Comparison of ENCODE assay signal across 26 cellular contexts in genomic region chr1:17621691-17622090, GRCh38.
"Had no signal": no experiment of that assay in that cellular context is flagged by ENCODE, and none has a peak within 500 bp of the region (broad histone marks: within the 10 kb centered on the region; RNA-seq: fewer than 3 reads in every experiment).

No MANE protein-coding gene starts in this region.

- H3K4me3 Mint-ChIP-seq: activated B cell treated with CpG ODN at 0.5 μM for 24 hours; activated CD4-positive, alpha-beta memory T cell treated with anti-CD3 and anti-CD28 coated beads for 36 hours; activated CD4-positive, alpha-beta T cell treated with anti-CD3 and anti-CD28 coated beads, Interleukin-2, amount 10 ng/mL, durations not matched to agents 7 days and 5 days; activated naive CD4-positive, alpha-beta T cell treated with anti-CD3 and anti-CD28 coated beads for 36 hours; activated naive CD8-positive, alpha-beta T cell; activated T-helper 17 cell treated with anti-CD3 and anti-CD28 coated beads, Interleukin-2, amount 50 U/mL, for 72 hours; T-cell had no signal

- H3K9me3 Mint-ChIP-seq: activated B cell treated with CpG ODN at 0.5 μM for 24 hours; activated CD4-positive, alpha-beta memory T cell treated with anti-CD3 and anti-CD28 coated beads for 36 hours; activated CD4-positive, alpha-beta T cell treated with anti-CD3 and anti-CD28 coated beads, Interleukin-2, amount 10 ng/mL, durations not matched to agents 7 days and 5 days; activated naive CD4-positive, alpha-beta T cell treated with anti-CD3 and anti-CD28 coated beads for 36 hours; activated T-helper 17 cell treated with anti-CD3 and anti-CD28 coated beads, Interleukin-2, amount 50 U/mL, for 72 hours; T-cell had no signal

- H3K4me1 Mint-ChIP-seq: activated B cell treated with CpG ODN at 0.5 μM for 24 hours; activated CD4-positive, alpha-beta T cell treated with anti-CD3 and anti-CD28 coated beads, Interleukin-2, amount 10 ng/mL, durations not matched to agents 7 days and 5 days; activated T-helper 17 cell treated with anti-CD3 and anti-CD28 coated beads, Interleukin-2, amount 50 U/mL, for 72 hours; T-cell had no signal

- H3K27ac ChIP-seq: SK-N-MC had no signal

- H3K36me3 Mint-ChIP-seq: activated CD4-positive, alpha-beta memory T cell treated with anti-CD3 and anti-CD28 coated beads for 36 hours; activated naive CD8-positive, alpha-beta T cell; T-cell had no signal

- DNase-seq: activated B cell treated with CpG ODN at 0.5 μM for 24 hours; activated CD4-positive, alpha-beta memory T cell treated with anti-CD3 and anti-CD28 coated beads for 36 hours; activated CD4-positive, alpha-beta T cell treated with anti-CD3 and anti-CD28 coated beads for 1 hour; activated CD4-positive, alpha-beta T cell treated with anti-CD3 and anti-CD28 coated beads, Interleukin-2, amount 10 ng/mL, durations not matched to agents 7 days and 5 days; activated CD8-positive, alpha-beta memory T cell treated with anti-CD3 and anti-CD28 coated beads for 24 hours; activated gamma-delta T cell; activated naive CD4-positive, alpha-beta T cell treated with anti-CD3 and anti-CD28 coated beads for 36 hours; activated T-cell treated with anti-CD3 and anti-CD28 coated beads, Interleukin-2, amount 50 U/mL, for 48 hours; amygdala; MM.1S; NCI-H1105; NCI-H146; NCI-H2029; NCI-H2107; NCI-H2171 treated with DMSO at 0.1 percent for 48 hours; NCI-H226; NCI-H526; NCI-H774; OCI-M1; RPMI8226; T-cell; T-helper 2 cell; T1000 had no signal

- H3K4me3 ChIP-seq: SK-N-MC had no signal

- H3K27me3 Mint-ChIP-seq: activated CD4-positive, alpha-beta T cell treated with anti-CD3 and anti-CD28 coated beads, Interleukin-2, amount 10 ng/mL, durations not matched to agents 7 days and 5 days; activated naive CD8-positive, alpha-beta T cell had no signal

- H3K27ac Mint-ChIP-seq: activated B cell treated with CpG ODN at 0.5 μM for 24 hours; activated CD4-positive, alpha-beta memory T cell treated with anti-CD3 and anti-CD28 coated beads for 36 hours; activated CD4-positive, alpha-beta T cell treated with anti-CD3 and anti-CD28 coated beads, Interleukin-2, amount 10 ng/mL, durations not matched to agents 7 days and 5 days; activated naive CD4-positive, alpha-beta T cell treated with anti-CD3 and anti-CD28 coated beads for 36 hours; activated naive CD8-positive, alpha-beta T cell; activated T-helper 17 cell treated with anti-CD3 and anti-CD28 coated beads, Interleukin-2, amount 50 U/mL, for 72 hours; T-cell had no signal
